ENCODE assay signal across 22 cellular contexts in the genomic region with DNA sequence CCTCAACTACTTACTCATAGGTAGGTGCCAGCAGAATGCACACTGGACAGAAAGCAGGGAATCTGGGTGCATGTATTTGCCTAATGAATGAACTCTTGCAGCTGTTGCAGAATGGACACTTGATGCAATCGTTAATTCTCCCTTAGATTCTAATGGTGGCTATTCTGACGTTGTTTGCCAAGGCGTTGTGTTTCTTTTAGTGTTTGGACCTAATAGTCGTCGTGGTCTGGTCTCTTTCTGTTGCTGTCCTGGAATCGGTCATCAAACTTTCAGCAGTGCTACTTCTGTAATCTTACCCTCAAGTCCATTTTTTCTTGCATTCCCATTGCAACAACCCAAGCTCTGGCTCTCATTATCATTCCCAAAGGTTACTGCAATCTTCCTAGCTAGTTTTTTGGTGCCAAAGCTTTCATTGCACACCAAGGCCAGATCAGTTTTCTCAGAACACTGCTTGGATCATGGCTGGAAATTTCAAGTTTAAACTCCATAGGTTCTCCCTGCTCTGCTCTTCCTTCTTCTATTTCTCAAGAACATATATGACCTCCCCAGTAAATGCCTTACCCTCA. TPM values are rescaled to one million over a fixed set of nuclear protein-coding genes. Genes with fewer than 3 reads are reported as not detected.
DNase-seq lines count a peak whose midpoint lies in the region; ATAC-seq and TF ChIP-seq lines count a peak whose summit lies in the region.
"Had no signal": no experiment of that assay in that cellular context is flagged by ENCODE, and none has a peak within 500 bp of the region (broad histone marks: within the 10 kb centered on the region; RNA-seq: fewer than 3 reads in every experiment).

No MANE protein-coding gene starts in this region.

- intact Hi-C loops in MCF 10A (cut with micrococcal nuclease): loop anchor here (2.0 to 10.0 kb wide), 2 partner anchors 250 to 390 kb away; no protein-coding TSS in a partner anchor
- intact Hi-C loops in breast epithelium (cut with DNase I; ENCODE audit: low total_unique reads): no loop called here
- intact Hi-C loops in spleen (cut with DNase I; ENCODE audit: low total_unique reads): no loop called here

- H3K27me3 ChIP-seq in breast epithelium (no peaks in the 10 kb centered on the region), foreskin keratinocyte (no peaks in the 10 kb centered on the region), smooth muscle cell (ENCODE audit: low read depth) (no peaks in the 10 kb centered on the region), spleen (replicated peaks in 1 of 7) (peaks cover 0 to 4% (median 0%) of the 10 kb centered on the region in 7 donors)
- H3K27me3 ChIP-seq: upper lobe of left lung had no signal

- TF ChIP-seq POLR2A in breast epithelium (IDR thresholded peaks at IDR 0.05) (no peak), spleen (IDR thresholded peaks at IDR 0.05) (no peak)

- H3K9me3 ChIP-seq in breast epithelium: no peaks in the 10 kb centered on the region
- H3K9me3 ChIP-seq in smooth muscle cell (replicated peaks; ENCODE audit: low read depth): no peaks in the 10 kb centered on the region
- H3K9me3 ChIP-seq in spleen: no peaks in the 10 kb centered on the region
- H3K9me3 ChIP-seq: upper lobe of left lung had no signal

- H3K4me1 Mint-ChIP-seq in MCF 10A (ENCODE audit: insufficient read depth, unreplicated experiment): peaks cover 28% of the 10 kb centered on the region

- POLR2A ChIA-PET in MCF 10A (lab: Yijun Ruan, JAX): interaction anchor here (0.7 to 2.1 kb wide), 6 partner anchors 10 to 254 kb away, joined by 3 to 15 read pairs (median 4); no protein-coding TSS in a partner anchor
- POLR2A ChIA-PET in RWPE1 (lab: Yijun Ruan, JAX; ENCODE audit: low non-redundant PET): no interaction called here
- POLR2A ChIA-PET in HEK293T (lab: Yijun Ruan, JAX): no interaction called here

- peak overlapping the region; percentile 92 for H3K27ac Mint-ChIP-seq in MCF 10A (ENCODE audit: low read depth, unreplicated experiment)
- H3K27ac Mint-ChIP-seq: activated CD8-positive, alpha-beta T cell treated with anti-CD3 and anti-CD28 coated beads, Interleukin-2, amount 10 ng/mL, durations not matched to agents 7 days and 5 days; stimulated activated naive CD8-positive, alpha-beta T cell treated with anti-CD3 and anti-CD28 coated beads, Interleukin-15, Interleukin-2, amounts not matched to agents 100 ng/mL and 50 ng/mL, for 24 hours; T-cell had no signal

- DNase-seq in MCF 10A (ENCODE audit: unreplicated experiment): no peak
- DNase-seq in breast epithelium (ENCODE audit: low spot score in 2 of 2): no peak
- DNase-seq in astrocyte of the hippocampus (ENCODE audit: low read depth, low spot score): peak; percentile 17
- no peak for DNase-seq in foreskin keratinocyte
- no peak for DNase-seq in smooth muscle cell (lab: John Stamatoyannopoulos, UW; ENCODE audit: unreplicated experiment)
- DNase-seq in RWPE1 (ENCODE audit: low spot score): no peak
- no peak for DNase-seq in spleen
- no peak for DNase-seq in HEK293T (ENCODE audit: extremely low spot score)
- DNase-seq: activated CD4-positive, alpha-beta T cell treated with anti-CD3 and anti-CD28 coated beads for 1 hour; activated CD8-positive, alpha-beta T cell treated with anti-CD3 and anti-CD28 coated beads, Interleukin-2, amount 10 ng/mL, durations not matched to agents 7 days and 5 days; dorsolateral prefrontal cortex; GOT3; MM.1S; NCI-H748 treated with DMSO at 0.1 percent for 48 hours; OCI-M1; stimulated activated CD4-positive, alpha-beta T cell treated with anti-CD3 and anti-CD28 coated beads, Interleukin-4, amount 100 ng/mL, for 4 hours; T-cell; upper lobe of left lung had no signal

- no peaks in the 10 kb centered on the region for H3K27me3 Mint-ChIP-seq in MCF 10A (ENCODE audit: insufficient read depth, unreplicated experiment)

- H3K4me1 ChIP-seq in breast epithelium (no peaks in the 10 kb centered on the region), foreskin keratinocyte (peaks cover 4% of the 10 kb centered on the region), smooth muscle cell (ENCODE audit: low read depth) (peaks cover 9% of the 10 kb centered on the region), spleen (peaks cover 0 to 3% (median 0%) of the 10 kb centered on the region in 6 donors)

- H3K4me3 Mint-ChIP-seq in MCF 10A (ENCODE audit: unreplicated experiment): peak overlapping the region; percentile 30
- H3K4me3 Mint-ChIP-seq: activated CD8-positive, alpha-beta T cell treated with anti-CD3 and anti-CD28 coated beads, Interleukin-2, amount 10 ng/mL, durations not matched to agents 7 days and 5 days; stimulated activated naive CD8-positive, alpha-beta T cell treated with anti-CD3 and anti-CD28 coated beads, Interleukin-15, Interleukin-2, amounts not matched to agents 100 ng/mL and 50 ng/mL, for 24 hours; T-cell had no signal

- no peak overlapping the region for H2AFZ ChIP-seq in smooth muscle cell (ENCODE audit: low read depth)

- H3K36me3 ChIP-seq in breast epithelium: no peaks in the 10 kb centered on the region
- no peaks in the 10 kb centered on the region for H3K36me3 ChIP-seq in smooth muscle cell (ENCODE audit: low read depth)
- H3K36me3 ChIP-seq in spleen: no peaks in the 10 kb centered on the region
- H3K36me3 ChIP-seq: upper lobe of left lung had no signal

- no peaks in the 10 kb centered on the region for H4K20me1 ChIP-seq in smooth muscle cell (ENCODE audit: low read depth)

- H3K27ac ChIP-seq in breast epithelium: no peak overlapping the region
- H3K27ac ChIP-seq in foreskin keratinocyte: no peak overlapping the region
- peak overlapping the region; percentile 11 for H3K27ac ChIP-seq in smooth muscle cell (ENCODE audit: low read depth)
- no peak overlapping the region for H3K27ac ChIP-seq in RWPE1
- no peak overlapping the region for H3K27ac ChIP-seq in spleen
- H3K27ac ChIP-seq: 22Rv1, dorsolateral prefrontal cortex, upper lobe of left lung had no signal

- TF ChIP-seq CTCF in MCF 10A (IDR thresholded peaks at IDR 0.05; ENCODE audit: unreplicated experiment) (no peak), breast epithelium (IDR thresholded peaks at IDR 0.05) (no peak), foreskin keratinocyte (conservative IDR thresholded peaks at IDR 0.05) (no peak), smooth muscle cell (IDR thresholded peaks at IDR 0.05; ENCODE audit: borderline replicate concordance, insufficient read depth, poor library complexity, severe bottlenecking) (no peak), RWPE1 (conservative IDR thresholded peaks at IDR 0.05; ENCODE audit: low read depth) (no peak), spleen (IDR thresholded peaks at IDR 0.05 in 8 of 11, conservative IDR thresholded peaks at IDR 0.05 in 3 of 11) (no peak)

- peak; percentile 9 for ATAC-seq in foreskin keratinocyte
- ATAC-seq: activated CD8-positive, alpha-beta T cell treated with anti-CD3 and anti-CD28 coated beads, Interleukin-2, amount 10 ng/mL, durations not matched to agents 7 days and 5 days; K562; T-cell had no signal

- peak overlapping the region; percentile 70 for H3K4me2 ChIP-seq in smooth muscle cell

- CTCF ChIA-PET in MCF 10A (lab: Yijun Ruan, JAX): interaction anchor here (0.6 to 1.4 kb wide), 6 partner anchors 27 to 644 kb away, joined by 3 to 7 read pairs (median 5); no protein-coding TSS in a partner anchor
- CTCF ChIA-PET in RWPE1 (lab: Yijun Ruan, JAX): no interaction called here
- CTCF ChIA-PET in HEK293T (lab: Yijun Ruan, JAX): interaction anchor here (0.6 to 1.0 kb wide), 2 partner anchors 76 to 253 kb away, joined by 3 read pairs; no protein-coding TSS in a partner anchor

- no peak overlapping the region for H3K9ac ChIP-seq in smooth muscle cell (ENCODE audit: low read depth)

- whole genome bisulfite sequencing in smooth muscle cell (ENCODE audit: low lambda C conversion rate): 49% methylated on average over 6 of the region's 6 CpGs
- WGBS in spleen, 5 donors: 84 to 96% (median 89%) methylated on average over 6 of the region's 6 CpGs

- H3K4me3 ChIP-seq in breast epithelium (no peak overlapping the region), smooth muscle cell (no peak overlapping the region), spleen (no peak overlapping the region)
- H3K4me3 ChIP-seq: dorsolateral prefrontal cortex, K562, lung, upper lobe of left lung had no signal

- BruUV-seq in MCF 10A (replicated peaks; lab: Mats Ljungman, UMichigan): no TSS peak

- no peaks in the 10 kb centered on the region for H3K36me3 Mint-ChIP-seq in MCF 10A (ENCODE audit: insufficient read depth, unreplicated experiment)
- H3K36me3 Mint-ChIP-seq: T-cell had no signal

- no peaks in the 10 kb centered on the region for H3K9me3 Mint-ChIP-seq in MCF 10A (ENCODE audit: unreplicated experiment)
- H3K9me3 Mint-ChIP-seq: stimulated activated naive CD8-positive, alpha-beta T cell treated with anti-CD3 and anti-CD28 coated beads, Interleukin-15, Interleukin-2, amounts not matched to agents 100 ng/mL and 50 ng/mL, for 24 hours; T-cell had no signal

- H3K79me2 ChIP-seq in smooth muscle cell (ENCODE audit: low read depth): no peaks in the 10 kb centered on the region

- peaks cover 7% of the 10 kb centered on the region for H3F3A ChIP-seq in smooth muscle cell (ENCODE audit: low read depth)

TF ChIP-seq in HEK293T, 16 proteins besides CTCF, POLR2A, EP300 and RAD21:
- TF ChIP-seq CTBP1 (IDR thresholded peaks at IDR 0.05; ENCODE audit: borderline replicate concordance): no peak
- no peak for TF ChIP-seq L3MBTL2 (conservative IDR thresholded peaks at IDR 0.05)

RNA-seq across cellular contexts. Expression of gene BMP4, which starts 31.3 kb away (rescaled TPM):
- total RNA-seq in MCF 10A (2022): 0.28 and 0.54 TPM in 2 replicates
- 10 to 100 TPM; 17.0 to 51.8 (median 17.7) TPM for total RNA-seq in breast epithelium
- total RNA-seq in foreskin keratinocyte: 8.6 and 13.7 TPM in 2 replicates
- polyA plus RNA-seq in foreskin keratinocyte: 9.7 and 13.4 TPM in 2 replicates
- total RNA-seq in smooth muscle cell: 30.5 and 33.0 TPM in 2 replicates
- 32.4 and 38.2 TPM in 2 replicates for polyA plus RNA-seq in smooth muscle cell
- total RNA-seq in spleen: 1 to 10 TPM; 3.3 to 8.9 (median 4.1) TPM
- 1 to 10 TPM; 1.0 to 2.9 (median 2.1) TPM for polyA plus RNA-seq in spleen
- total RNA-seq: activated CD8-positive, alpha-beta T cell treated with anti-CD3 and anti-CD28 coated beads, Interleukin-2, amount 10 ng/mL, durations not matched to agents 7 days and 5 days; K562 had no signal
- polyA plus RNA-seq: K562 had no signal
